34 cellular contexts compared by ENCODE assay signal in the genomic region with DNA sequence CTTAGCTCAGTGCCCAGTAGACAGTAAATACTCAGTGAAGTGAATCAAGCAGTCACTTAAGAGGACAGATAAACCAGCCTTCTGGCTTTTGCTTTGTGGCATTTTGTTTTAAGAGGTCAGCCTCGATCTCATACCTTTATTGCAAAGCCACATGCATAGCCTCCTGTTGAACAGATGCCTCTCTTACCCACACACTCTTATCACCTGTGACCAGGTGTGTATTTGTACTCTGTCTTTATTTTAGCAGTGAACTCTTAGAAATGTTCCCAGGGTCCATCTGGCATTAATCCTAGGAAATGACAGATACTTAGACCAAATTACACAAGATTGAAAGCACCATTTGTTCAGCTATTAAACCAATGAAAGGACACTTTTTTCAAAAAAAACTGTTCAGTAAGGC.
"Had no signal": no experiment of that assay in that cellular context is flagged by ENCODE, and none has a peak within 500 bp of the region (broad histone marks: within the 10 kb centered on the region; RNA-seq: fewer than 3 reads in every experiment).

No MANE protein-coding gene starts in this region.

- H3K27me3 ChIP-seq: breast epithelium, esophagus muscularis mucosa, foreskin keratinocyte, heart left ventricle, ovary, right atrium auricular region, uterus had no signal

- H3K4me3 ChIP-seq: breast epithelium, esophagus muscularis mucosa, heart left ventricle, ovary, psoas muscle, right atrium auricular region, smooth muscle cell, uterus had no signal

- H3K27me3 Mint-ChIP-seq: activated CD4-positive, alpha-beta memory T cell treated with anti-CD3 and anti-CD28 coated beads, Interleukin-2, amount 10 ng/mL, durations not matched to agents 7 days and 5 days; activated naive CD4-positive, alpha-beta T cell treated with anti-CD3 and anti-CD28 coated beads, Interleukin-2, amount 10 ng/mL, durations not matched to agents 7 days and 5 days; activated naive CD8-positive, alpha-beta T cell treated with anti-CD3 and anti-CD28 coated beads, Interleukin-2, amount 10 ng/mL, durations not matched to agents 7 days and 5 days; activated T-cell treated with anti-CD3 and anti-CD28 coated beads, Interleukin-2, amount 50 U/mL, for 24 hours; dendritic cell treated with granulocyte-macrophage colony-stimulating factor and Interleukin-4, amounts not matched to agents 40 ng/mL and 50 ng/mL, for 4 days; stimulated activated memory B cell treated with anti-CD40 and anti-IgM and Interleukin-4, amounts not matched to agents 10 μg/mL and 1 μg/mL and 100 μg/mL, for 72 hours; stimulated activated naive CD8-positive, alpha-beta T cell treated with anti-CD3 and anti-CD28 coated beads, Interleukin-15, amount 100 ng/mL, for 72 hours; type B pancreatic cell had no signal

- H3K4me3 Mint-ChIP-seq: activated CD4-positive, alpha-beta memory T cell treated with anti-CD3 and anti-CD28 coated beads, Interleukin-2, amount 10 ng/mL, durations not matched to agents 7 days and 5 days; activated naive CD4-positive, alpha-beta T cell treated with anti-CD3 and anti-CD28 coated beads, Interleukin-2, amount 10 ng/mL, durations not matched to agents 7 days and 5 days; activated naive CD8-positive, alpha-beta T cell treated with anti-CD3 and anti-CD28 coated beads, Interleukin-2, amount 10 ng/mL, durations not matched to agents 7 days and 5 days; activated T-cell treated with anti-CD3 and anti-CD28 coated beads, Interleukin-2, amount 50 U/mL, for 24 hours; dendritic cell treated with granulocyte-macrophage colony-stimulating factor and Interleukin-4, amounts not matched to agents 40 ng/mL and 50 ng/mL, for 4 days; immature natural killer cell; stimulated activated memory B cell treated with anti-CD40 and anti-IgM and Interleukin-4, amounts not matched to agents 10 μg/mL and 1 μg/mL and 100 μg/mL, for 72 hours; stimulated activated naive CD8-positive, alpha-beta T cell treated with anti-CD3 and anti-CD28 coated beads, Interleukin-15, amount 100 ng/mL, for 72 hours; type B pancreatic cell had no signal

- H3K36me3 Mint-ChIP-seq: activated naive CD4-positive, alpha-beta T cell treated with anti-CD3 and anti-CD28 coated beads, Interleukin-2, amount 10 ng/mL, durations not matched to agents 7 days and 5 days; activated naive CD8-positive, alpha-beta T cell treated with anti-CD3 and anti-CD28 coated beads, Interleukin-2, amount 10 ng/mL, durations not matched to agents 7 days and 5 days; immature natural killer cell; stimulated activated memory B cell treated with anti-CD40 and anti-IgM and Interleukin-4, amounts not matched to agents 10 μg/mL and 1 μg/mL and 100 μg/mL, for 72 hours; type B pancreatic cell had no signal

- ATAC-seq: activated CD4-positive, CD25-positive, alpha-beta regulatory T cell treated with anti-CD3 and anti-CD28 coated beads, Interleukin-2, amount 50 U/mL, for 24 hours; foreskin keratinocyte; heart left ventricle; left colon; psoas muscle; stimulated activated memory B cell treated with anti-CD40 and anti-IgM and Interleukin-4, amounts not matched to agents 10 μg/mL and 1 μg/mL and 100 μg/mL, for 72 hours; stimulated activated naive CD8-positive, alpha-beta T cell treated with anti-CD3 and anti-CD28 coated beads, Interleukin-15, amount 100 ng/mL, for 72 hours had no signal

- H3K27ac Mint-ChIP-seq: activated CD4-positive, alpha-beta memory T cell treated with anti-CD3 and anti-CD28 coated beads, Interleukin-2, amount 10 ng/mL, durations not matched to agents 7 days and 5 days; activated naive CD4-positive, alpha-beta T cell treated with anti-CD3 and anti-CD28 coated beads, Interleukin-2, amount 10 ng/mL, durations not matched to agents 7 days and 5 days; activated naive CD8-positive, alpha-beta T cell treated with anti-CD3 and anti-CD28 coated beads, Interleukin-2, amount 10 ng/mL, durations not matched to agents 7 days and 5 days; activated T-cell treated with anti-CD3 and anti-CD28 coated beads, Interleukin-2, amount 50 U/mL, for 24 hours; dendritic cell treated with granulocyte-macrophage colony-stimulating factor and Interleukin-4, amounts not matched to agents 40 ng/mL and 50 ng/mL, for 4 days; immature natural killer cell; stimulated activated memory B cell treated with anti-CD40 and anti-IgM and Interleukin-4, amounts not matched to agents 10 μg/mL and 1 μg/mL and 100 μg/mL, for 72 hours; stimulated activated naive CD8-positive, alpha-beta T cell treated with anti-CD3 and anti-CD28 coated beads, Interleukin-15, amount 100 ng/mL, for 72 hours; type B pancreatic cell had no signal

- H3K36me3 ChIP-seq: breast epithelium, esophagus muscularis mucosa, heart left ventricle, ovary, right atrium auricular region, uterus, WERI-Rb-1 had no signal

- H3K4me1 ChIP-seq: breast epithelium, esophagus muscularis mucosa, foreskin keratinocyte, heart left ventricle, psoas muscle, right atrium auricular region, uterus had no signal

- H3K9me3 ChIP-seq: esophagus muscularis mucosa, ovary, psoas muscle, right atrium auricular region, uterus had no signal

- H3K27ac ChIP-seq: breast epithelium, esophagus muscularis mucosa, foreskin keratinocyte, heart left ventricle, ovary, psoas muscle, right atrium auricular region, uterus, WERI-Rb-1 had no signal

- H3K4me1 Mint-ChIP-seq: activated CD4-positive, alpha-beta memory T cell treated with anti-CD3 and anti-CD28 coated beads, Interleukin-2, amount 10 ng/mL, durations not matched to agents 7 days and 5 days; activated naive CD4-positive, alpha-beta T cell treated with anti-CD3 and anti-CD28 coated beads, Interleukin-2, amount 10 ng/mL, durations not matched to agents 7 days and 5 days; activated naive CD8-positive, alpha-beta T cell treated with anti-CD3 and anti-CD28 coated beads, Interleukin-2, amount 10 ng/mL, durations not matched to agents 7 days and 5 days; immature natural killer cell; stimulated activated memory B cell treated with anti-CD40 and anti-IgM and Interleukin-4, amounts not matched to agents 10 μg/mL and 1 μg/mL and 100 μg/mL, for 72 hours; stimulated activated naive CD8-positive, alpha-beta T cell treated with anti-CD3 and anti-CD28 coated beads, Interleukin-15, amount 100 ng/mL, for 72 hours had no signal

- H3K9me3 Mint-ChIP-seq: type B pancreatic cell had no signal

- DNase-seq: activated CD4-positive, alpha-beta memory T cell treated with anti-CD3 and anti-CD28 coated beads, Interleukin-2, amount 10 ng/mL, durations not matched to agents 7 days and 5 days; activated CD4-positive, alpha-beta T cell treated with anti-CD3 and anti-CD28 coated beads for 48 hours; activated CD8-positive, alpha-beta memory T cell treated with anti-CD3 and anti-CD28 coated beads, Interleukin-2, amount 50 U/mL, for 48 hours; activated gamma-delta T cell; activated naive CD4-positive, alpha-beta T cell treated with anti-CD3 and anti-CD28 coated beads, Interleukin-2, amount 10 ng/mL, durations not matched to agents 7 days and 5 days; activated naive CD8-positive, alpha-beta T cell treated with anti-CD3 and anti-CD28 coated beads, Interleukin-2, amount 10 ng/mL, durations not matched to agents 7 days and 5 days; activated T-cell treated with anti-CD3 and anti-CD28 coated beads, Interleukin-2, amount 50 U/mL, for 24 hours; amniotic stem cell; central memory CD4-positive, alpha-beta T cell; foreskin keratinocyte; heart left ventricle; hypothalamus; immature natural killer cell; kidney; left colon; mammary epithelial cell; ovary; psoas muscle; stimulated activated CD4-positive, alpha-beta T cell treated with anti-CD3 and anti-CD28 coated beads, Interleukin-1b, Interleukin-23, amount 100 ng/mL, for 48 hours; stimulated activated CD4-positive, alpha-beta T cell treated with anti-CD3 and anti-CD28 coated beads, Interleukin-4, amount 100 ng/mL, for 4 hours; stimulated activated CD8-positive, alpha-beta memory T cell treated with anti-CD3 and anti-CD28 coated beads, Interleukin-4, amount 100 ng/mL, for 48 hours; stimulated activated naive CD8-positive, alpha-beta T cell treated with anti-CD3 and anti-CD28 coated beads, Interleukin-15, amount 100 ng/mL, for 72 hours; substantia nigra; T-helper 9 cell; uterus; WERI-Rb-1 had no signal
